16 cellular contexts compared by ENCODE assay signal in the genomic region with DNA sequence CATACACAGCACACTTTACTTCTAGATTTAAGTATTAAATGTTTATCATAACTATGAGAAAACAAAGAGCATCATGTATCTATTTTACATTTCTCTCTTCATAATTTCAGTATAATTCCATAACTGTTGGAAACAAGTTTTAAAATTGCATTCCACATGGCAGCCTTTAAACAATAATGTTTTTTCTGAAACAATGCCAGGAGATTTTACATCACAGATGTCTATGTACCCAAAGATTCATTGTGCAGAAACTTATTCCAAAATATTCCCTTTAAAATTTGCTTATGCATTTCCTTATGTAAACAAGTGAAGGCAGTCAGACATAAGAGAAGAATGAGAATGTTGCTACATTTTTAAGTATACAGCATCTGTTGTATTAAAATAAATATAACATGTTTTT.
DNase-seq lines count a peak whose midpoint lies in the region; ATAC-seq, FAIRE-seq and TF ChIP-seq lines count a peak whose summit lies in the region.
"Had no signal": no experiment of that assay in that cellular context is flagged by ENCODE, and none has a peak within 500 bp of the region (broad histone marks: within the 10 kb centered on the region; RNA-seq: fewer than 3 reads in every experiment).

No MANE protein-coding gene starts in this region.

- TF ChIP-seq CTCF in PC-3 (conservative IDR thresholded peaks at IDR 0.05; ENCODE audit: low read depth, low read length), result no peak
- TF ChIP-seq CTCF in choroid plexus epithelial cell (conservative IDR thresholded peaks at IDR 0.05; ENCODE audit: low read depth, low read length), result no peak
- TF ChIP-seq CTCF in fibroblast of pulmonary artery (IDR thresholded peaks at IDR 0.05; ENCODE audit: low read length, missing control alignments), result no peak
- no peak for TF ChIP-seq CTCF in HepG2 (CRISPR knock-in tag; IDR thresholded peaks at IDR 0.05)

- no peak for DNase-seq in PC-3
- peak; percentile 67 for DNase-seq in choroid plexus epithelial cell (ENCODE audit: low read depth)
- peak; percentile 76 for DNase-seq in fibroblast of pulmonary artery (ENCODE audit: low read depth)
- no peak for DNase-seq in activated CD4-positive, alpha-beta T cell treated with anti-CD3 and anti-CD28 coated beads, Interleukin-2, amount 50 U/mL, for 48 hours
- no peak for DNase-seq in NCI-H2171 treated with DMSO at 0.1 percent for 48 hours (lab: John Stamatoyannopoulos, UW)
- no peak for DNase-seq in HepG2 (ENCODE audit: low spot score)
- DNase-seq: DMS 273 treated with DMSO at 0.1 percent for 48 hours, KG1, MG63, NCI-H187 treated with DMSO at 0.1 percent for 48 hours, NCI-H774, Right ventricle myocardium superior had no signal

- H3K9ac ChIP-seq in PC-3 (ENCODE audit: low read length) (no peak overlapping the region), skeletal muscle satellite cell (ENCODE audit: low read depth, low read length) (peak overlapping the region; percentile 37), HepG2 (ENCODE audit: insufficient read depth, low read depth, low read length) (no peak overlapping the region)
- H3K9ac ChIP-seq: BLaER1 treated with 17β-estradiol and CSF1 and Interleukin-3, amounts not matched to agents 10 nM and 100 nM had no signal

- H3K79me2 ChIP-seq in PC-3 (ENCODE audit: low read length), result no peaks in the 10 kb centered on the region
- no peaks in the 10 kb centered on the region for H3K79me2 ChIP-seq in HepG2 (ENCODE audit: insufficient read depth, low read length)

- H2AFZ ChIP-seq in PC-3 (ENCODE audit: low read length) (no peak overlapping the region), HepG2 (ENCODE audit: low read length) (no peak overlapping the region)

- intact Hi-C loops in PC-3 (cut with micrococcal nuclease), result no loop called here
- intact Hi-C loops in HepG2 (cut with micrococcal nuclease; ENCODE audit: unreplicated experiment), result no loop called here

- H3K27me3 ChIP-seq in PC-3 (ENCODE audit: low read length) (no peaks in the 10 kb centered on the region), skeletal muscle satellite cell (ENCODE audit: control insufficient read depth, insufficient read depth, low read length) (no peaks in the 10 kb centered on the region), HepG2 (ENCODE audit: control insufficient read depth in 1 of 2, insufficient read depth in 2 of 2, low read length in 2 of 2) (no peaks in the 10 kb centered on the region)
- H3K27me3 ChIP-seq: BLaER1 treated with 17β-estradiol and CSF1 and Interleukin-3, amounts not matched to agents 10 nM and 100 nM; MG63 had no signal

- BruUV-seq in PC-3 (replicated peaks; lab: Mats Ljungman, UMichigan), result no TSS peak
- no TSS peak for BruUV-seq in HepG2 (replicated peaks; lab: Mats Ljungman, UMichigan)

- no peak for TF ChIP-seq EP300 in HepG2 (IDR thresholded peaks at IDR 0.05; ENCODE audit: low read depth in 2 of 2, low read length in 2 of 2)
- TF ChIP-seq EP300 in HepG2 (CRISPR knock-in tag; IDR thresholded peaks at IDR 0.05; ENCODE audit: borderline replicate concordance), result no peak

- ATAC-seq in PC-3 (peak; percentile 54), HepG2 (no peak)
- ATAC-seq: Panc1 had no signal

- H3K9me3 ChIP-seq in PC-3 (ENCODE audit: low read length) (peaks cover 6% of the 10 kb centered on the region; the same call in 1 of the 2 replicates), skeletal muscle satellite cell (replicated peaks; ENCODE audit: low read length) (peaks cover 3% of the 10 kb centered on the region), HepG2 (ENCODE audit: low read length) (peaks cover 6% of the 10 kb centered on the region; the same call in 1 of the 2 replicates)

- H3K4me1 ChIP-seq in PC-3 (ENCODE audit: insufficient read depth, low read length) (no peaks in the 10 kb centered on the region), skeletal muscle satellite cell (ENCODE audit: control insufficient read depth, insufficient read depth, low read length) (peaks cover 44% of the 10 kb centered on the region), HepG2 (ENCODE audit: insufficient read depth, low read length) (no peaks in the 10 kb centered on the region)
- H3K4me1 ChIP-seq: BLaER1 treated with 17β-estradiol and CSF1 and Interleukin-3, amounts not matched to agents 10 nM and 100 nM had no signal

- CTCF ChIA-PET in PC-3 (lab: Charles Lee) (no interaction called here), HepG2 (lab: Yijun Ruan, JAX; ENCODE audit: low intra/inter-chr PET ratio, low total read pairs) (no interaction called here)

- TF ChIP-seq RAD21 in HepG2 (CRISPR knock-in tag; IDR thresholded peaks at IDR 0.05), result no peak

- H3K36me3 ChIP-seq in PC-3 (ENCODE audit: low read depth, low read length), result no peaks in the 10 kb centered on the region
- no peaks in the 10 kb centered on the region for H3K36me3 ChIP-seq in skeletal muscle satellite cell (ENCODE audit: insufficient read depth, low read length)
- no peaks in the 10 kb centered on the region for H3K36me3 ChIP-seq in HepG2 (replicated peaks in 1 of 2; ENCODE audit: control insufficient read depth in 1 of 2, insufficient read depth in 2 of 2, low read length in 2 of 2)
- H3K36me3 ChIP-seq: BLaER1 treated with 17β-estradiol and CSF1 and Interleukin-3, amounts not matched to agents 10 nM and 100 nM had no signal

- no peaks in the 10 kb centered on the region for H3F3A ChIP-seq in PC-3 (ENCODE audit: low read length, unreplicated experiment)

- H3K27ac ChIP-seq in PC-3 (ENCODE audit: low read length), result no peak overlapping the region
- H3K27ac ChIP-seq in HepG2 (ENCODE audit: extremely low read length, insufficient read depth, low read length), result no peak overlapping the region
- H3K27ac ChIP-seq: BLaER1 treated with 17β-estradiol and CSF1 and Interleukin-3, amounts not matched to agents 10 nM and 100 nM had no signal

- TF ChIP-seq POLR2A in HepG2 (IDR thresholded peaks at IDR 0.05; ENCODE audit: insufficient read depth in 1 of 2, low read depth in 2 of 2, low read length in 2 of 2), result no peak

- in situ Hi-C loops in HepG2 (cut with HindIII; ENCODE audit: extremely low pct_ligation_motif_present, low pct_unique_long_range_greater_than_20kb), result no loop called here

- FAIRE-seq in HepG2 (lab: Jason Lieb, UNC), result no peak
- FAIRE-seq: H1 had no signal

- no peaks in the 10 kb centered on the region for H3K9me2 ChIP-seq in PC-3 (replicated peaks; ENCODE audit: low read length)

- no peak overlapping the region for H3K4me3 ChIP-seq in PC-3 (ENCODE audit: low read length)
- no peak overlapping the region for H3K4me3 ChIP-seq in choroid plexus epithelial cell (ENCODE audit: low read depth, low read length)
- H3K4me3 ChIP-seq in fibroblast of pulmonary artery (replicated peaks; ENCODE audit: low read depth, low read length), result no peak overlapping the region
- H3K4me3 ChIP-seq in skeletal muscle satellite cell (ENCODE audit: low read length), result no peak overlapping the region
- no peak overlapping the region for H3K4me3 ChIP-seq in HepG2 (replicated peaks in 1 of 3; ENCODE audit: insufficient read depth in 1 of 3, low read depth in 2 of 3, low read length in 3 of 3)
- H3K4me3 ChIP-seq: BLaER1 treated with 17β-estradiol and CSF1 and Interleukin-3, amounts not matched to agents 10 nM and 100 nM; MG63 had no signal

- H4K20me1 ChIP-seq in PC-3 (ENCODE audit: low read length) (no peaks in the 10 kb centered on the region), HepG2 (ENCODE audit: insufficient read depth, low read length) (no peaks in the 10 kb centered on the region)
- H4K20me1 ChIP-seq: BLaER1 treated with 17β-estradiol and CSF1 and Interleukin-3, amounts not matched to agents 10 nM and 100 nM had no signal

- POLR2A ChIA-PET in PC-3 (lab: Charles Lee; ENCODE audit: unreplicated experiment), result no interaction called here
- POLR2A ChIA-PET in HepG2 (lab: Yijun Ruan, JAX), result no interaction called here

- H3K4me2 ChIP-seq in PC-3 (ENCODE audit: low read length) (no peak overlapping the region), skeletal muscle satellite cell (ENCODE audit: low read length) (peak overlapping the region; percentile 3), HepG2 (ENCODE audit: low read depth, low read length) (no peak overlapping the region)
- H3K4me2 ChIP-seq: BLaER1 treated with 17β-estradiol and CSF1 and Interleukin-3, amounts not matched to agents 10 nM and 100 nM had no signal

TF ChIP-seq in HepG2, 621 proteins besides CTCF, POLR2A, EP300 and RAD21 (continues in another document):
- TF ChIP-seq SOX5 (CRISPR knock-in tag; IDR thresholded peaks at IDR 0.05; ENCODE audit: borderline replicate concordance), result no peak
- no peak for TF ChIP-seq SALL2 (CRISPR knock-in tag; IDR thresholded peaks at IDR 0.05)
- no peak for TF ChIP-seq NKX3-1 (CRISPR knock-in tag; IDR thresholded peaks at IDR 0.05)
- TF ChIP-seq, protein P1, sequence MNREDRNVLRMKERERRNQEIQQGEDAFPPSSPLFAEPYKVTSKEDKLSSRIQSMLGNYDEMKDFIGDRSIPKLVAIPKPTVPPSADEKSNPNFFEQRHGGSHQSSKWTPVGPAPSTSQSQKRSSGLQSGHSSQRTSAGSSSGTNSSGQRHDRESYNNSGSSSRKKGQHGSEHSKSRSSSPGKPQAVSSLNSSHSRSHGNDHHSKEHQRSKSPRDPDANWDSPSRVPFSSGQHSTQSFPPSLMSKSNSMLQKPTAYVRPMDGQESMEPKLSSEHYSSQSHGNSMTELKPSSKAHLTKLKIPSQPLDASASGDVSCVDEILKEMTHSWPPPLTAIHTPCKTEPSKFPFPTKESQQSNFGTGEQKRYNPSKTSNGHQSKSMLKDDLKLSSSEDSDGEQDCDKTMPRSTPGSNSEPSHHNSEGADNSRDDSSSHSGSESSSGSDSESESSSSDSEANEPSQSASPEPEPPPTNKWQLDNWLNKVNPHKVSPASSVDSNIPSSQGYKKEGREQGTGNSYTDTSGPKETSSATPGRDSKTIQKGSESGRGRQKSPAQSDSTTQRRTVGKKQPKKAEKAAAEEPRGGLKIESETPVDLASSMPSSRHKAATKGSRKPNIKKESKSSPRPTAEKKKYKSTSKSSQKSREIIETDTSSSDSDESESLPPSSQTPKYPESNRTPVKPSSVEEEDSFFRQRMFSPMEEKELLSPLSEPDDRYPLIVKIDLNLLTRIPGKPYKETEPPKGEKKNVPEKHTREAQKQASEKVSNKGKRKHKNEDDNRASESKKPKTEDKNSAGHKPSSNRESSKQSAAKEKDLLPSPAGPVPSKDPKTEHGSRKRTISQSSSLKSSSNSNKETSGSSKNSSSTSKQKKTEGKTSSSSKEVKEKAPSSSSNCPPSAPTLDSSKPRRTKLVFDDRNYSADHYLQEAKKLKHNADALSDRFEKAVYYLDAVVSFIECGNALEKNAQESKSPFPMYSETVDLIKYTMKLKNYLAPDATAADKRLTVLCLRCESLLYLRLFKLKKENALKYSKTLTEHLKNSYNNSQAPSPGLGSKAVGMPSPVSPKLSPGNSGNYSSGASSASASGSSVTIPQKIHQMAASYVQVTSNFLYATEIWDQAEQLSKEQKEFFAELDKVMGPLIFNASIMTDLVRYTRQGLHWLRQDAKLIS (CRISPR knock-in tag; IDR thresholded peaks at IDR 0.05), result no peak

Comparison
In these comparisons a context has a peak if more than half of its experiments do, and no peak if none do; other contexts are left out.
1. DNase-seq: peak in choroid plexus epithelial cell (single experiment) and fibroblast of pulmonary artery (single experiment); none in PC-3 (single experiment), activated CD4-positive, alpha-beta T cell treated with anti-CD3 and anti-CD28 coated beads, Interleukin-2, amount 50 U/mL, for 48 hours (0 of 2), NCI-H2171 treated with DMSO at 0.1 percent for 48 hours (single experiment) and HepG2 (single experiment).